In the genomic region with DNA sequence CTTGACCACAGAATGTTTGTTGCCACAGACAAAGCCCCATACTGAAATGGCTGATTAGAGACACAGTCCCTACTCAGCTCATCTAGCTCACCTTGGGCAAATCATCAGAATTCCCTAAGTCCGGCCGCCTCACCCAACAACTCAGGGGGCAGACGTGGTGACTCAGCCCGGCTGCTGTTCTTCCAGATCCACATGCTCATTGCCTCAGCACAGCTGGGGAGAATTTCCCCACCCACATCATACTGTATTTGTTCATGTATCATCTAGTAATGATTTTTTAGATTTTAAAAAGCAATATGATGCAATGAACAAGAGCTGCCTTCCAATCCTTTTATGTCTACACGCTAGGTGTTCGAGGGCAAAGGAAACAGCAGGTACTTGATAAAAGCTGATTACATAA, we compare ENCODE assay signal across 14 cellular contexts.
A peak's percentile ranks its signal among the peaks of the same experiment; 100 is the strongest.
DNase-seq lines count a peak whose midpoint lies in the region; ATAC-seq, FAIRE-seq and TF ChIP-seq lines count a peak whose summit lies in the region.
"Had no signal": no experiment of that assay in that cellular context is flagged by ENCODE, and none has a peak within 500 bp of the region (broad histone marks: within the 10 kb centered on the region; RNA-seq: fewer than 3 reads in every experiment).

No MANE protein-coding gene starts in this region.

- peak overlapping the region; percentile 52 for H3K27ac ChIP-seq in astrocyte (ENCODE audit: low read depth, low read length)
- H3K27ac ChIP-seq: neutrophil had no signal

- no peaks in the 10 kb centered on the region for H3K27me3 ChIP-seq in astrocyte (ENCODE audit: insufficient read depth, low read length)
- H3K27me3 ChIP-seq: neutrophil had no signal

- H3K79me2 ChIP-seq in astrocyte (ENCODE audit: insufficient read depth, low read length): no peaks in the 10 kb centered on the region

- H2AFZ ChIP-seq in astrocyte (ENCODE audit: low read depth, low read length): no peak overlapping the region

- H3K4me1 Mint-ChIP-seq in astrocyte (ENCODE audit: low read depth, unreplicated experiment): peaks cover 33% of the 10 kb centered on the region
- no peaks in the 10 kb centered on the region for H3K4me1 Mint-ChIP-seq in effector memory CD8-positive, alpha-beta T cell (ENCODE audit: low read depth in 2 of 2)
- H3K4me1 Mint-ChIP-seq: CD4-positive, alpha-beta memory T cell; stimulated activated naive CD8-positive, alpha-beta T cell treated with anti-CD3 and anti-CD28 coated beads, Interleukin-15, amount 100 ng/mL, for 72 hours had no signal

- peak overlapping the region; percentile 0 for H3K4me2 ChIP-seq in astrocyte (ENCODE audit: low read length)

- H3K4me1 ChIP-seq in astrocyte (ENCODE audit: insufficient read depth, low read length): peaks cover 15% of the 10 kb centered on the region

- no peaks in the 10 kb centered on the region for H3K36me3 ChIP-seq in astrocyte (ENCODE audit: insufficient read depth, low read length)
- H3K36me3 ChIP-seq: neutrophil had no signal

- H3K36me3 Mint-ChIP-seq in astrocyte (ENCODE audit: low read depth, unreplicated experiment): peaks cover 3% of the 10 kb centered on the region
- no peaks in the 10 kb centered on the region for H3K36me3 Mint-ChIP-seq in effector memory CD8-positive, alpha-beta T cell (ENCODE audit: insufficient read depth)
- H3K36me3 Mint-ChIP-seq: CD4-positive, alpha-beta memory T cell had no signal

- H3K4me3 ChIP-seq in astrocyte (ENCODE audit: insufficient read depth, low read depth, low read length) (no peak overlapping the region), fibroblast of villous mesenchyme (ENCODE audit: low read depth, low read length) (no peak overlapping the region)
- H3K4me3 ChIP-seq: lung had no signal

- no peak overlapping the region for H3K4me3 Mint-ChIP-seq in astrocyte (ENCODE audit: unreplicated experiment)
- H3K4me3 Mint-ChIP-seq in effector memory CD8-positive, alpha-beta T cell: no peak overlapping the region
- H3K4me3 Mint-ChIP-seq: activated CD8-positive, alpha-beta T cell treated with anti-CD3 and anti-CD28 coated beads, Interleukin-2, amount 10 ng/mL, durations not matched to agents 7 days and 5 days; CD4-positive, alpha-beta memory T cell; stimulated activated naive CD8-positive, alpha-beta T cell treated with anti-CD3 and anti-CD28 coated beads, Interleukin-15, amount 100 ng/mL, for 72 hours had no signal

- no peak for ATAC-seq in effector memory CD8-positive, alpha-beta T cell (replicated peaks)
- ATAC-seq: activated CD8-positive, alpha-beta T cell treated with anti-CD3 and anti-CD28 coated beads, Interleukin-2, amount 10 ng/mL, durations not matched to agents 7 days and 5 days; stimulated activated naive CD8-positive, alpha-beta T cell treated with anti-CD3 and anti-CD28 coated beads, Interleukin-15, amount 100 ng/mL, for 72 hours had no signal

- no peaks in the 10 kb centered on the region for H3K27me3 Mint-ChIP-seq in astrocyte (ENCODE audit: low read depth, unreplicated experiment)
- no peaks in the 10 kb centered on the region for H3K27me3 Mint-ChIP-seq in effector memory CD8-positive, alpha-beta T cell
- H3K27me3 Mint-ChIP-seq: CD4-positive, alpha-beta memory T cell; stimulated activated naive CD8-positive, alpha-beta T cell treated with anti-CD3 and anti-CD28 coated beads, Interleukin-15, amount 100 ng/mL, for 72 hours had no signal

- TF ChIP-seq CTCF in astrocyte (IDR thresholded peaks at IDR 0.05; ENCODE audit: insufficient read depth, low read depth, low read length) (no peak), fibroblast of villous mesenchyme (IDR thresholded peaks at IDR 0.05; ENCODE audit: insufficient read depth, low read depth, low read length) (no peak)

- H3K9ac ChIP-seq in astrocyte (ENCODE audit: low read length): no peak overlapping the region

- FAIRE-seq in astrocyte (lab: Jason Lieb, UNC): no peak
- FAIRE-seq: endothelial cell of umbilical vein had no signal

- H4K20me1 ChIP-seq in astrocyte (ENCODE audit: insufficient read depth, low read length): no peaks in the 10 kb centered on the region

- peaks cover 22% of the 10 kb centered on the region for H3K9me3 Mint-ChIP-seq in astrocyte (ENCODE audit: unreplicated experiment)
- peaks cover 18 to 32% of the 10 kb centered on the region in 2 donors for H3K9me3 Mint-ChIP-seq in effector memory CD8-positive, alpha-beta T cell

- peak; percentile 34 for DNase-seq in H4 (ENCODE audit: low spot score)
- peak; percentile 88 for DNase-seq in astrocyte (ENCODE audit: low read depth)
- peak; percentile 11 for DNase-seq in fibroblast of villous mesenchyme (ENCODE audit: low read depth)
- DNase-seq in stromal cell of bone marrow (ENCODE audit: low read depth): peak; percentile 45
- DNase-seq in effector memory CD8-positive, alpha-beta T cell: no peak
- DNase-seq in activated naive CD4-positive, alpha-beta T cell treated with anti-CD3 and anti-CD28 coated beads, Interleukin-2, amount 50 U/mL, for 16 hours: no peak
- no peak for DNase-seq in NCI-H2081 (lab: John Stamatoyannopoulos, UW)
- DNase-seq: activated CD8-positive, alpha-beta T cell treated with anti-CD3 and anti-CD28 coated beads, Interleukin-2, amount 10 ng/mL, durations not matched to agents 7 days and 5 days; CD4-positive, alpha-beta memory T cell; central memory CD4-positive, alpha-beta T cell; stimulated activated naive CD8-positive, alpha-beta T cell treated with anti-CD3 and anti-CD28 coated beads, Interleukin-15, amount 100 ng/mL, for 72 hours had no signal

- H3K27ac Mint-ChIP-seq in astrocyte (ENCODE audit: unreplicated experiment): peak overlapping the region; percentile 85
- no peak overlapping the region for H3K27ac Mint-ChIP-seq in effector memory CD8-positive, alpha-beta T cell
- H3K27ac Mint-ChIP-seq: activated CD8-positive, alpha-beta T cell treated with anti-CD3 and anti-CD28 coated beads, Interleukin-2, amount 10 ng/mL, durations not matched to agents 7 days and 5 days; CD4-positive, alpha-beta memory T cell; stimulated activated naive CD8-positive, alpha-beta T cell treated with anti-CD3 and anti-CD28 coated beads, Interleukin-15, amount 100 ng/mL, for 72 hours had no signal

- no peaks in the 10 kb centered on the region for H3K9me3 ChIP-seq in astrocyte (ENCODE audit: insufficient read depth, low read depth, low read length)
- H3K9me3 ChIP-seq: neutrophil had no signal

Comparison
In these comparisons a context has a peak if more than half of its experiments do, and no peak if none do; other contexts are left out.
1. DNase-seq: peak in H4 (single experiment), astrocyte (single experiment), fibroblast of villous mesenchyme (single experiment) and stromal cell of bone marrow (single experiment); none in effector memory CD8-positive, alpha-beta T cell (0 of 3), activated naive CD4-positive, alpha-beta T cell treated with anti-CD3 and anti-CD28 coated beads, Interleukin-2, amount 50 U/mL, for 16 hours (single experiment) and NCI-H2081 (0 of 2).